ENCODE assay signal across 22 cellular contexts in the genomic region with DNA sequence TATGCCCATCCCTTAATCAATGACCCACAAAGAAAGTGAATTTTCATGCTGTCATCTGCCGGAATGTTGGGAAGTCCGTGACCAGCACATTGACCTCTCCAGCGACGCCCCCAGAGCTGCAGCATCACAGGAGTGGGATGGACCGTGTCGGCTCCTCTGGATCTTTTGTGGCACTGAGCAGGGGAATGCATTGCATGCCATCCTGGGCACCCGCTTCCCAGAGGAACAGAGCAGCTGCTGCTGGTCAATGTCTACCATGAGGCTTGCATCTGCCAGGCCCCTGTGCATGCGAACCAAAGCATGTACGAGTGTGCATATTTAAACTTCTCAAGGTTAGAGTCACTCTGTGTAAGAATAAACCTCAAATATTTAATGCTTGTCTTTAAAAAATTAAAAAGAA.
"Had no signal": no experiment of that assay in that cellular context is flagged by ENCODE, and none has a peak within 500 bp of the region (broad histone marks: within the 10 kb centered on the region; RNA-seq: fewer than 3 reads in every experiment).

No MANE protein-coding gene starts in this region.

- H3K4me1 Mint-ChIP-seq: neural crest cell had no signal

- H3K27ac ChIP-seq: epithelial cell of prostate, parathyroid adenoma, right lobe of liver, tibial nerve, upper lobe of left lung, uterus had no signal

- H3K27ac Mint-ChIP-seq: dendritic cell treated with granulocyte-macrophage colony-stimulating factor and Interleukin-4, amounts not matched to agents 40 ng/mL and 50 ng/mL, for 4 days; endodermal cell; natural killer cell; progenitor cell of endocrine pancreas; stimulated activated naive B cell treated with anti-CD40 and anti-IgM and Interleukin-4, amounts not matched to agents 10 μg/mL and 1 μg/mL and 100 μg/mL, for 72 hours; stimulated activated naive CD8-positive, alpha-beta T cell treated with anti-CD3 and anti-CD28 coated beads, Interleukin-15, Interleukin-2, amounts not matched to agents 100 ng/mL and 50 ng/mL, for 24 hours had no signal

- H3K4me3 ChIP-seq: gastrocnemius medialis, right lobe of liver, thoracic aorta, tibial nerve, upper lobe of left lung, uterus had no signal

- H3K27me3 ChIP-seq: gastrocnemius medialis, right lobe of liver, tibial nerve, upper lobe of left lung, uterus had no signal

- H3K27me3 Mint-ChIP-seq: stimulated activated naive B cell treated with anti-CD40 and anti-IgM and Interleukin-4, amounts not matched to agents 10 μg/mL and 1 μg/mL and 100 μg/mL, for 72 hours; stimulated activated naive CD8-positive, alpha-beta T cell treated with anti-CD3 and anti-CD28 coated beads, Interleukin-15, Interleukin-2, amounts not matched to agents 100 ng/mL and 50 ng/mL, for 24 hours had no signal

- DNase-seq: effector CD8-positive, alpha-beta T cell; endodermal cell; foreskin fibroblast; head of caudate nucleus; mesenchymal stem cell; midbrain; natural killer cell; right lobe of liver; stimulated activated CD4-positive, alpha-beta T cell treated with anti-CD3 and anti-CD28 coated beads, Interleukin-4, amount 100 ng/mL, for 4 hours; stimulated activated naive B cell treated with anti-CD40 and anti-IgM and Interleukin-4, amounts not matched to agents 10 μg/mL and 1 μg/mL and 100 μg/mL, for 72 hours; upper lobe of left lung; uterus had no signal

- ATAC-seq: left lobe of liver; natural killer cell; right lobe of liver; stimulated activated naive B cell treated with anti-CD40 and anti-IgM and Interleukin-4, amounts not matched to agents 10 μg/mL and 1 μg/mL and 100 μg/mL, for 72 hours had no signal

- H3K36me3 Mint-ChIP-seq: natural killer cell; stimulated activated naive B cell treated with anti-CD40 and anti-IgM and Interleukin-4, amounts not matched to agents 10 μg/mL and 1 μg/mL and 100 μg/mL, for 72 hours had no signal

- H3K9me3 Mint-ChIP-seq: dendritic cell treated with granulocyte-macrophage colony-stimulating factor and Interleukin-4, amounts not matched to agents 40 ng/mL and 50 ng/mL, for 4 days; natural killer cell; neural crest cell; stimulated activated naive B cell treated with anti-CD40 and anti-IgM and Interleukin-4, amounts not matched to agents 10 μg/mL and 1 μg/mL and 100 μg/mL, for 72 hours had no signal

- H3K4me1 ChIP-seq: right lobe of liver, uterus had no signal

- H3K36me3 ChIP-seq: gastrocnemius medialis, right lobe of liver, thoracic aorta, tibial nerve, upper lobe of left lung, uterus had no signal

- H3K4me3 Mint-ChIP-seq: dendritic cell treated with granulocyte-macrophage colony-stimulating factor and Interleukin-4, amounts not matched to agents 40 ng/mL and 50 ng/mL, for 4 days; endodermal cell; natural killer cell; neural crest cell; stimulated activated naive B cell treated with anti-CD40 and anti-IgM and Interleukin-4, amounts not matched to agents 10 μg/mL and 1 μg/mL and 100 μg/mL, for 72 hours; stimulated activated naive CD8-positive, alpha-beta T cell treated with anti-CD3 and anti-CD28 coated beads, Interleukin-15, Interleukin-2, amounts not matched to agents 100 ng/mL and 50 ng/mL, for 24 hours had no signal

- H3K9me3 ChIP-seq: gastrocnemius medialis, right lobe of liver, thoracic aorta, upper lobe of left lung, uterus had no signal
